ENCODE assay signal across 17 cellular contexts in genomic region chr6:44178424-44179071, GRCh38. TPM values are rescaled to one million over a fixed set of nuclear protein-coding genes. Genes with fewer than 3 reads are reported as not detected.
DNase-seq lines count a peak whose midpoint lies in the region; ATAC-seq and TF ChIP-seq lines count a peak whose summit lies in the region.
"Had no signal": no experiment of that assay in that cellular context is flagged by ENCODE, and none has a peak within 500 bp of the region (broad histone marks: within the 10 kb centered on the region; RNA-seq: fewer than 3 reads in every experiment).

No MANE protein-coding gene starts in this region.

- BruUV-seq in Caco-2 (replicated peaks; lab: Mats Ljungman, UMichigan): no TSS peak

- POLR2A ChIA-PET in Caco-2 (lab: Charles Lee): no interaction called here

- H3K9me3 ChIP-seq in right cardiac atrium (ENCODE audit: control insufficient read depth, low read length): no peaks in the 10 kb centered on the region
- H3K9me3 ChIP-seq in aorta (ENCODE audit: control insufficient read depth, low read length): no peaks in the 10 kb centered on the region
- H3K9me3 ChIP-seq in Caco-2: no peaks in the 10 kb centered on the region
- H3K9me3 ChIP-seq: adrenal gland, Peyer's patch, psoas muscle had no signal

- H3K27me3 ChIP-seq in right cardiac atrium (ENCODE audit: control insufficient read depth, insufficient read depth) (no peaks in the 10 kb centered on the region), aorta (ENCODE audit: control insufficient read depth in 1 of 2, insufficient read depth in 2 of 2, low read length in 1 of 2) (no peaks in the 10 kb centered on the region), Caco-2 (replicated peaks; ENCODE audit: control insufficient read depth, insufficient read depth, low read length) (no peaks in the 10 kb centered on the region)
- H3K27me3 ChIP-seq: adrenal gland, foreskin keratinocyte, Peyer's patch had no signal

- intact Hi-C loops in natural killer cell (cut with micrococcal nuclease): no loop called here
- intact Hi-C loops in right cardiac atrium (cut with DNase I): loop anchor here in 2 of 4 donors (5.0 to 10.0 kb wide), 3 partner anchors 39 to 156 kb away; partner anchors contain the start of genes AARS2 (in 1 of the 2) and MYMX (in 1 of the 2)
- intact Hi-C loops in aorta (cut with DNase I): loop anchor here (5.0 to 10.0 kb wide), 2 partner anchors 39 to 156 kb away; partner anchors contain the start of gene MYMX (in 1 of the 2)
- intact Hi-C loops in Caco-2 (cut with micrococcal nuclease; ENCODE audit: unreplicated experiment): no loop called here

- H3K27ac ChIP-seq in right cardiac atrium (ENCODE audit: low read length): peak overlapping the region; percentile 62
- no peak overlapping the region for H3K27ac ChIP-seq in aorta (ENCODE audit: low read depth in 1 of 2, low read length in 2 of 2)
- H3K27ac ChIP-seq: foreskin keratinocyte had no signal

- 80% methylated on average over 9 of the region's 9 CpGs for WGBS in right cardiac atrium
- 69 to 72% methylated on average over 9 of the region's 9 CpGs for WGBS in aorta, 2 donors

- H3K4me3 ChIP-seq in right cardiac atrium (ENCODE audit: low read length): no peak overlapping the region
- H3K4me3 ChIP-seq in aorta (ENCODE audit: low read length in 2 of 2): no peak overlapping the region
- H3K4me3 ChIP-seq in Caco-2 (ENCODE audit: low read depth, low read length): no peak overlapping the region
- H3K4me3 ChIP-seq: adrenal gland, Peyer's patch, psoas muscle had no signal

- H3K27me3 Mint-ChIP-seq in natural killer cell (ENCODE audit: low read depth in 2 of 2) (no peaks in the 10 kb centered on the region), Caco-2 (ENCODE audit: insufficient read depth, unreplicated experiment) (no peaks in the 10 kb centered on the region)
- H3K27me3 Mint-ChIP-seq in natural killer cell treated with Interleukin-12 subunit alpha and Interleukin-12 subunit beta and Interleukin-15 and Interleukin-18, amount 100 ng/mL, for 72 hours: no peaks in the 10 kb centered on the region
- H3K27me3 Mint-ChIP-seq: CD4-positive, CD25-positive, alpha-beta regulatory T cell had no signal

- no peaks in the 10 kb centered on the region for H3K36me3 Mint-ChIP-seq in natural killer cell
- no peaks in the 10 kb centered on the region for H3K36me3 Mint-ChIP-seq in natural killer cell treated with Interleukin-12 subunit alpha and Interleukin-12 subunit beta and Interleukin-15 and Interleukin-18, amount 100 ng/mL, for 72 hours
- no peaks in the 10 kb centered on the region for H3K36me3 Mint-ChIP-seq in Caco-2 (ENCODE audit: insufficient read depth, unreplicated experiment)
- H3K36me3 Mint-ChIP-seq: CD4-positive, CD25-positive, alpha-beta regulatory T cell had no signal

- peak overlapping the region; percentile 64 for H3K4me3 Mint-ChIP-seq in natural killer cell
- no peak overlapping the region for H3K4me3 Mint-ChIP-seq in natural killer cell treated with Interleukin-12 subunit alpha and Interleukin-12 subunit beta and Interleukin-15 and Interleukin-18, amount 100 ng/mL, for 72 hours
- H3K4me3 Mint-ChIP-seq in Caco-2 (ENCODE audit: unreplicated experiment): no peak overlapping the region
- H3K4me3 Mint-ChIP-seq: CD4-positive, CD25-positive, alpha-beta regulatory T cell had no signal

- H3K4me1 Mint-ChIP-seq in natural killer cell: peaks cover 6 to 19% of the 10 kb centered on the region in 2 donors
- peaks cover 0 to 12% of the 10 kb centered on the region in 2 donors for H3K4me1 Mint-ChIP-seq in natural killer cell treated with Interleukin-12 subunit alpha and Interleukin-12 subunit beta and Interleukin-15 and Interleukin-18, amount 100 ng/mL, for 72 hours (ENCODE audit: low read depth in 2 of 2)
- H3K4me1 Mint-ChIP-seq in Caco-2 (ENCODE audit: low read depth, unreplicated experiment): peaks cover 8% of the 10 kb centered on the region

- H3K36me3 ChIP-seq in aorta (ENCODE audit: control insufficient read depth in 1 of 2, insufficient read depth in 2 of 2, low read length in 1 of 2): no peaks in the 10 kb centered on the region
- no peaks in the 10 kb centered on the region for H3K36me3 ChIP-seq in Caco-2 (ENCODE audit: control insufficient read depth, insufficient read depth, low read length)
- H3K36me3 ChIP-seq: adrenal gland, Peyer's patch had no signal

- H3K9me3 Mint-ChIP-seq in natural killer cell (no peaks in the 10 kb centered on the region), Caco-2 (ENCODE audit: unreplicated experiment) (no peaks in the 10 kb centered on the region)
- no peaks in the 10 kb centered on the region for H3K9me3 Mint-ChIP-seq in natural killer cell treated with Interleukin-12 subunit alpha and Interleukin-12 subunit beta and Interleukin-15 and Interleukin-18, amount 100 ng/mL, for 72 hours
- H3K9me3 Mint-ChIP-seq: CD4-positive, CD25-positive, alpha-beta regulatory T cell had no signal

- no peak for DNase-seq in natural killer cell
- DNase-seq in natural killer cell treated with Interleukin-12 subunit alpha and Interleukin-12 subunit beta and Interleukin-15 and Interleukin-18, amount 100 ng/mL, for 72 hours (ENCODE audit: low spot score): no peak
- no peak for DNase-seq in right cardiac atrium
- DNase-seq in aorta: no peak
- no peak for DNase-seq in activated CD8-positive, alpha-beta memory T cell treated with anti-CD3 and anti-CD28 coated beads, Interleukin-2, amount 50 U/mL, for 4 hours
- DNase-seq in Caco-2: no peak
- DNase-seq: ACHN; CD4-positive, CD25-positive, alpha-beta regulatory T cell; cerebellar nuclear complex; GOT3; NCI-H82; stimulated activated naive CD4-positive, alpha-beta T cell had no signal

- peaks cover 5% of the 10 kb centered on the region for H3K4me1 ChIP-seq in right cardiac atrium (ENCODE audit: control insufficient read depth, insufficient read depth, low read length)
- H3K4me1 ChIP-seq in aorta (ENCODE audit: control insufficient read depth in 1 of 2, insufficient read depth in 2 of 2, low read length in 2 of 2): no peaks in the 10 kb centered on the region
- no peaks in the 10 kb centered on the region for H3K4me1 ChIP-seq in Caco-2

- ATAC-seq in natural killer cell (no peak), right cardiac atrium (no peak), aorta (ENCODE audit: low FRiP score) (no peak)
- ATAC-seq in natural killer cell treated with Interleukin-12 subunit alpha and Interleukin-12 subunit beta and Interleukin-15 and Interleukin-18, amount 100 ng/mL, for 72 hours: no peak

- TF ChIP-seq CTCF in natural killer cell (IDR thresholded peaks at IDR 0.05): no peak
- no peak for TF ChIP-seq CTCF in Caco-2 (IDR thresholded peaks at IDR 0.05; ENCODE audit: insufficient read depth in 1 of 2, low read depth in 1 of 2, low read length in 1 of 2, severe bottlenecking in 1 of 2, unreplicated experiment in 1 of 2)

- H3K27ac Mint-ChIP-seq in natural killer cell (peak overlapping the region; percentile 54 to 76), Caco-2 (ENCODE audit: unreplicated experiment) (no peak overlapping the region)
- H3K27ac Mint-ChIP-seq in natural killer cell treated with Interleukin-12 subunit alpha and Interleukin-12 subunit beta and Interleukin-15 and Interleukin-18, amount 100 ng/mL, for 72 hours: no peak overlapping the region

- CTCF ChIA-PET in Caco-2 (lab: Charles Lee): interaction anchor here (0.7 to 1.4 kb wide), 2 partner anchors 41 to 59 kb away, joined by 3 read pairs; no protein-coding TSS in a partner anchor

RNA-seq across cellular contexts. Expression of gene CAPN11, which starts 19.9 kb away (rescaled TPM):
- total RNA-seq in natural killer cell (not detected), right cardiac atrium (under 1 TPM in 1 of 4 donors, not detected in 3; 0.38 TPM), aorta (1 to 10 TPM in 1 of 2 donors, under 1 TPM in 1; 0.81 to 2.2 TPM), Caco-2 (2022) (not detected in 2 replicates)
- total RNA-seq in natural killer cell treated with Interleukin-12 subunit alpha and Interleukin-12 subunit beta and Interleukin-15 and Interleukin-18, amount 100 ng/mL, for 72 hours: not detected
- polyA plus RNA-seq in right cardiac atrium (0.27 TPM), aorta (under 1 TPM in 1 of 2 donors, not detected in 1; 0.46 TPM)
- total RNA-seq: CD4-positive, CD25-positive, alpha-beta regulatory T cell; foreskin keratinocyte had no signal
- polyA plus RNA-seq: CD4-positive, CD25-positive, alpha-beta regulatory T cell; foreskin keratinocyte had no signal

RNA-seq across cellular contexts. Expression of gene MYMX, which starts 38.2 kb away (rescaled TPM):
- total RNA-seq in natural killer cell (not detected), right cardiac atrium (1 to 10 TPM in 1 of 4 donors, under 1 TPM in 3; 0.54 to 2.3 (median 0.77) TPM), aorta (1 to 10 TPM in 1 of 2 donors, not detected in 1; 1.6 TPM), Caco-2 (2022) (not detected in 2 replicates)
- total RNA-seq in natural killer cell treated with Interleukin-12 subunit alpha and Interleukin-12 subunit beta and Interleukin-15 and Interleukin-18, amount 100 ng/mL, for 72 hours: not detected
- polyA plus RNA-seq in right cardiac atrium (0.88 TPM), aorta (1 to 10 TPM in 1 of 2 donors, not detected in 1; 1.3 TPM)
- total RNA-seq: CD4-positive, CD25-positive, alpha-beta regulatory T cell; foreskin keratinocyte; Peyer's patch; urinary bladder had no signal
- polyA plus RNA-seq: CD4-positive, CD25-positive, alpha-beta regulatory T cell; foreskin keratinocyte had no signal

RNA-seq across cellular contexts. Expression of gene SLC29A1, which starts 44.8 kb away (rescaled TPM):
- 1 to 10 TPM; 2.2 to 5.5 (median 5.2) TPM for total RNA-seq in natural killer cell
- total RNA-seq in natural killer cell treated with Interleukin-12 subunit alpha and Interleukin-12 subunit beta and Interleukin-15 and Interleukin-18, amount 100 ng/mL, for 72 hours: 10 to 100 TPM; 25.1 to 95.6 TPM
- total RNA-seq in right cardiac atrium: 100 to 1,000 TPM; 129 to 177 (median 144) TPM
- polyA plus RNA-seq in right cardiac atrium: 63.2 TPM
- total RNA-seq in aorta: 100 to 1,000 TPM; 121 to 142 TPM
- polyA plus RNA-seq in aorta: 100 to 1,000 TPM in 1 of 2 donors, 10 to 100 TPM in 1; 38.3 to 120 TPM
- total RNA-seq in Caco-2 (2022): 80.7 and 81.3 TPM in 2 replicates

RNA-seq across cellular contexts. Expression of gene TMEM63B, which starts 51.2 kb away (rescaled TPM):
- total RNA-seq in natural killer cell (10 to 100 TPM; 24.7 to 30.8 (median 28.1) TPM), right cardiac atrium (10 to 100 TPM; 41.4 to 44.8 (median 43.4) TPM), aorta (10 to 100 TPM; 16.0 to 23.5 TPM), Caco-2 (2022) (28.2 and 28.4 TPM in 2 replicates)
- total RNA-seq in natural killer cell treated with Interleukin-12 subunit alpha and Interleukin-12 subunit beta and Interleukin-15 and Interleukin-18, amount 100 ng/mL, for 72 hours: 10 to 100 TPM; 21.2 to 22.2 TPM
- polyA plus RNA-seq in right cardiac atrium (27.7 TPM), aorta (10 to 100 TPM in 1 of 2 donors, 1 to 10 TPM in 1; 6.1 to 15.0 TPM)

RNA-seq across cellular contexts. Expression of gene MRPL14, which starts 51.3 kb away (rescaled TPM):
- total RNA-seq in natural killer cell: 10 to 100 TPM; 14.9 to 16.2 (median 16.0) TPM
- total RNA-seq in natural killer cell treated with Interleukin-12 subunit alpha and Interleukin-12 subunit beta and Interleukin-15 and Interleukin-18, amount 100 ng/mL, for 72 hours: 10 to 100 TPM; 36.5 to 49.9 TPM
- total RNA-seq in right cardiac atrium: 10 to 100 TPM; 31.0 to 38.1 (median 36.6) TPM
- 44.7 TPM for polyA plus RNA-seq in right cardiac atrium
- 10 to 100 TPM; 24.6 to 24.9 TPM for total RNA-seq in aorta
- 10 to 100 TPM; 39.0 to 40.3 TPM for polyA plus RNA-seq in aorta
- 87.6 and 92.2 TPM in 2 replicates for total RNA-seq in Caco-2 (2022)

Comparison
In these comparisons a context has a peak if more than half of its experiments do, and no peak if none do; other contexts are left out.
1. H3K27ac Mint-ChIP-seq: peak in natural killer cell (2 of 2); none in natural killer cell treated with Interleukin-12 subunit alpha and Interleukin-12 subunit beta and Interleukin-15 and Interleukin-18, amount 100 ng/mL, for 72 hours (0 of 2) and Caco-2 (single experiment).
2. RNA of gene SLC29A1, which starts 44.8 kb away (total RNA-seq): 129 to 177 TPM in right cardiac atrium, 121 to 142 TPM in aorta, 25.1 to 95.6 TPM in natural killer cell treated with Interleukin-12 subunit alpha and Interleukin-12 subunit beta and Interleukin-15 and Interleukin-18, amount 100 ng/mL, for 72 hours and 80.7 to 81.3 TPM in Caco-2; 2.2 to 5.5 TPM in natural killer cell; every median in the first group is over 4 times any median in the second.
3. intact Hi-C loops: an anchor here in aorta (5.0 to 10.0 kb wide); none called in natural killer cell and Caco-2.